In genomic region chr2:235270951-235271350, GRCh38 we compare ENCODE assay signal across 8 cellular contexts.
DNase-seq lines count a peak whose midpoint lies in the region; ATAC-seq lines count a peak whose summit lies in the region.

No MANE protein-coding gene starts in this region.

- peak; percentile 56 for DNase-seq in activated naive CD4-positive, alpha-beta T cell treated with anti-CD3 and anti-CD28 coated beads for 36 hours
- no peak for DNase-seq in activated naive CD4-positive, alpha-beta T cell (lab: John Stamatoyannopoulos, UW)
- DNase-seq in activated CD8-positive, alpha-beta memory T cell treated with anti-CD3 and anti-CD28 coated beads, Interleukin-2, amount 10 ng/mL, durations not matched to agents 7 days and 5 days: peak; percentile 82
- DNase-seq in stimulated activated CD4-positive, alpha-beta T cell treated with anti-CD3 and anti-CD28 coated beads, Interleukin-4, amount 100 ng/mL, for 1 hour: peak; percentile 7
- DNase-seq in NCI-H2107 treated with DMSO at 0.1 percent for 48 hours (lab: John Stamatoyannopoulos, UW; ENCODE audit: unreplicated experiment) (no peak), NCI-H1436 treated with DMSO at 0.1 percent for 48 hours (lab: John Stamatoyannopoulos, UW) (no peak), COR-L47 (lab: John Stamatoyannopoulos, UW) (no peak)

- intact Hi-C loops in activated naive CD4-positive, alpha-beta T cell treated with anti-CD3 and anti-CD28 coated beads for 36 hours (cut with micrococcal nuclease): no loop called here

- peaks cover 4% of the 10 kb centered on the region for H3K4me1 Mint-ChIP-seq in activated naive CD4-positive, alpha-beta T cell treated with anti-CD3 and anti-CD28 coated beads for 36 hours (ENCODE audit: low read depth)
- H3K4me1 Mint-ChIP-seq in activated CD8-positive, alpha-beta memory T cell treated with anti-CD3 and anti-CD28 coated beads, Interleukin-2, amount 10 ng/mL, durations not matched to agents 7 days and 5 days: peaks cover 13% of the 10 kb centered on the region

- CTCF ChIA-PET in activated naive CD4-positive, alpha-beta T cell treated with anti-CD3 and anti-CD28 coated beads for 36 hours (lab: Charles Lee): interaction anchor here (0.7 to 1.0 kb wide), 2 partner anchors 137 to 998 kb away, joined by 3 read pairs; no protein-coding TSS in a partner anchor
- CTCF ChIA-PET in activated CD8-positive, alpha-beta memory T cell treated with anti-CD3 and anti-CD28 coated beads, Interleukin-2, amount 10 ng/mL, durations not matched to agents 7 days and 5 days (lab: Charles Lee): no interaction called here

- H3K9me3 Mint-ChIP-seq in activated naive CD4-positive, alpha-beta T cell treated with anti-CD3 and anti-CD28 coated beads for 36 hours: no peaks in the 10 kb centered on the region
- H3K9me3 Mint-ChIP-seq in activated CD8-positive, alpha-beta memory T cell treated with anti-CD3 and anti-CD28 coated beads, Interleukin-2, amount 10 ng/mL, durations not matched to agents 7 days and 5 days (ENCODE audit: low read depth): no peaks in the 10 kb centered on the region

- H3K27me3 Mint-ChIP-seq in activated naive CD4-positive, alpha-beta T cell treated with anti-CD3 and anti-CD28 coated beads for 36 hours (ENCODE audit: low read depth): peaks cover 62% of the 10 kb centered on the region
- H3K27me3 Mint-ChIP-seq in activated CD8-positive, alpha-beta memory T cell treated with anti-CD3 and anti-CD28 coated beads, Interleukin-2, amount 10 ng/mL, durations not matched to agents 7 days and 5 days: peaks cover 79% of the 10 kb centered on the region

- no peaks in the 10 kb centered on the region for H3K36me3 Mint-ChIP-seq in activated naive CD4-positive, alpha-beta T cell treated with anti-CD3 and anti-CD28 coated beads for 36 hours (ENCODE audit: low read depth)
- no peaks in the 10 kb centered on the region for H3K36me3 Mint-ChIP-seq in activated CD8-positive, alpha-beta memory T cell treated with anti-CD3 and anti-CD28 coated beads, Interleukin-2, amount 10 ng/mL, durations not matched to agents 7 days and 5 days

- H3K4me3 Mint-ChIP-seq in activated naive CD4-positive, alpha-beta T cell treated with anti-CD3 and anti-CD28 coated beads for 36 hours: no peak overlapping the region
- no peak overlapping the region for H3K4me3 Mint-ChIP-seq in activated CD8-positive, alpha-beta memory T cell treated with anti-CD3 and anti-CD28 coated beads, Interleukin-2, amount 10 ng/mL, durations not matched to agents 7 days and 5 days

- H3K27ac Mint-ChIP-seq in activated naive CD4-positive, alpha-beta T cell treated with anti-CD3 and anti-CD28 coated beads for 36 hours: no peak overlapping the region
- peak overlapping the region; percentile 69 for H3K27ac Mint-ChIP-seq in activated CD8-positive, alpha-beta memory T cell treated with anti-CD3 and anti-CD28 coated beads, Interleukin-2, amount 10 ng/mL, durations not matched to agents 7 days and 5 days

- ATAC-seq in HG03354 (IDR thresholded peaks at IDR 0.05; ENCODE audit: poor library complexity, severe bottlenecking, unreplicated experiment): peak; percentile 95
- ATAC-seq in activated CD8-positive, alpha-beta memory T cell treated with anti-CD3 and anti-CD28 coated beads, Interleukin-2, amount 10 ng/mL, durations not matched to agents 7 days and 5 days: peak; percentile 58

Comparison
In these comparisons a context has a peak if more than half of its experiments do, and no peak if none do; other contexts are left out.
1. DNase-seq: peak in activated naive CD4-positive, alpha-beta T cell treated with anti-CD3 and anti-CD28 coated beads for 36 hours (single experiment), activated CD8-positive, alpha-beta memory T cell treated with anti-CD3 and anti-CD28 coated beads, Interleukin-2, amount 10 ng/mL, durations not matched to agents 7 days and 5 days (single experiment) and stimulated activated CD4-positive, alpha-beta T cell treated with anti-CD3 and anti-CD28 coated beads, Interleukin-4, amount 100 ng/mL, for 1 hour (single experiment); none in activated naive CD4-positive, alpha-beta T cell (0 of 4), NCI-H2107 treated with DMSO at 0.1 percent for 48 hours (single experiment), NCI-H1436 treated with DMSO at 0.1 percent for 48 hours (single experiment) and COR-L47 (single experiment).